In the genomic region with DNA sequence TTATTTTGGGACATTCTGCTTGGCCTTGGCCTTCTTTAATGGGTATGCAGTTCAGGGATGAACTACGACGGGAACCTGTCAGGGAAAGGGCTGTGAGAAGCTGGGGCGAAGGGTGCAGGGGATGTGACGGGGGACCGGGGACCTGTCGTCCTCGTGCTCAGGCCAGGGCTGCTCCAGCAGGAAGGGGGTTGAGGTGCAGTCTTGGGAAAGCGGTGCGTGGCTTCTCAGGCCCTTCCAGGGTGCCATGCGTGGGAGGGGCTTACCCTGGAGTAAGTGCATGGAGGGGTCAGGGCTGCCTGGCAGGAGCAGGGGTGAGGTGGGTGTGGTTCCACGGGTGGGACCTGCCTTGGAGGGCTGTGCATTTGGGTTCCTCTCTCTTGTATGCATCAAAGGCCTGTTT, we compare ENCODE assay signal across 6 cellular contexts.
"Had no signal": no experiment of that assay in that cellular context is flagged by ENCODE, and none has a peak within 500 bp of the region (broad histone marks: within the 10 kb centered on the region; RNA-seq: fewer than 3 reads in every experiment).

No MANE protein-coding gene starts in this region.

- H3K4me1 ChIP-seq: HAP-1 had no signal

- H3K9me3 ChIP-seq: HAP-1 had no signal

- H3K27ac Mint-ChIP-seq: GM23338, HFFc6 had no signal

- ATAC-seq: GM23338, HCT116, K562 had no signal

- H3K9me3 Mint-ChIP-seq: GM23338, HFFc6 had no signal

- H3K4me3 ChIP-seq: GM23338, HAP-1, K562 had no signal

- DNase-seq: HFFc6, IMR-90 had no signal

- H3K4me3 Mint-ChIP-seq: GM23338, HFFc6 had no signal

- H3K36me3 ChIP-seq: HAP-1 had no signal
